26 cellular contexts compared by ENCODE assay signal in the genomic region with DNA sequence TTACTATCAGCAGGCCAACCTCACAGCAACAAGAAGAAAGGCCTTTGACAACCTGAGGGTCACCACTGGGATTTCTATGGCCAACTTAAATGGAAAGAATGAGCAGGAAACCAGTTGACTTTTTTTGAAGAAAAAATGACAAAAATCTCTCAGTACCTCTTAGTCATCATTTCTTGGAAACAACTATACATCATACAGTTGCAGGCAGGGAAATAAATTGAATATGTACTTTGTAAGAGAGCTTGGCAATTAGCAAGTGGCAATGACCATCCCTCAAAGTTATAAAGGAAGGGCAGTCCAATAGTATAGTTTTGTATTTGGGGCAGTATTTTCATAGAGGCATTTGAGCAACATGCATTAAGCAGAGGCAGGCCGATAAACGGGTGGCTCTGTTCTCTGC.
"Had no signal": no experiment of that assay in that cellular context is flagged by ENCODE, and none has a peak within 500 bp of the region (broad histone marks: within the 10 kb centered on the region; RNA-seq: fewer than 3 reads in every experiment).

No MANE protein-coding gene starts in this region.

- H3K27ac ChIP-seq: brain microvascular endothelial cell, gastroesophageal sphincter, hepatocyte, parathyroid adenoma, psoas muscle, stomach, thyroid gland, upper lobe of right lung had no signal

- H3K4me1 ChIP-seq: parathyroid adenoma, psoas muscle, stomach, thyroid gland, upper lobe of right lung had no signal

- H3K9me3 ChIP-seq: gastroesophageal sphincter, psoas muscle, thyroid gland, upper lobe of right lung had no signal

- DNase-seq: activated CD4-positive, alpha-beta memory T cell treated with anti-CD3 and anti-CD28 coated beads, Interleukin-2, amount 10 ng/mL, durations not matched to agents 7 days and 5 days; activated CD4-positive, alpha-beta T cell treated with anti-CD3 and anti-CD28 coated beads for 1 hour; activated CD4-positive, alpha-beta T cell treated with anti-CD3 and anti-CD28 coated beads, Interleukin-2, amount 10 ng/mL, durations not matched to agents 7 days and 5 days; activated CD8-positive, alpha-beta memory T cell treated with anti-CD3 and anti-CD28 coated beads, Interleukin-2, amount 10 ng/mL, durations not matched to agents 7 days and 5 days; activated effector memory CD4-positive, alpha-beta T cell treated with anti-CD3 and anti-CD28 coated beads, Interleukin-2, amount 50 U/mL, for 16 hours; activated naive CD4-positive, alpha-beta T cell treated with anti-CD3 and anti-CD28 coated beads for 36 hours; activated naive CD8-positive, alpha-beta T cell treated with anti-CD3 and anti-CD28 coated beads, Interleukin-2, amount 10 ng/mL, durations not matched to agents 7 days and 5 days; amniotic stem cell; brain microvascular endothelial cell; caudate nucleus; endodermal cell; kidney; left colon; naive B cell; nephron progenitor cell; psoas muscle; stimulated activated CD4-positive, alpha-beta T cell treated with anti-CD3 and anti-CD28 coated beads, Interleukin-15, amount 100 ng/mL, for 24 hours; stimulated activated CD4-positive, alpha-beta T cell treated with anti-CD3 and anti-CD28 coated beads, Interleukin-2, amount 100 ng/mL, for 24 hours; stimulated activated naive B cell treated with anti-CD40 and anti-IgM and Interleukin-4, amounts not matched to agents 10 μg/mL and 1 μg/mL and 100 μg/mL, for 72 hours; stomach; T-helper 1 cell; thyroid gland; upper lobe of right lung had no signal

- H3K27me3 ChIP-seq: brain microvascular endothelial cell, gastroesophageal sphincter, hepatocyte, thyroid gland, upper lobe of right lung had no signal

- H3K4me3 ChIP-seq: gastroesophageal sphincter, hepatocyte, psoas muscle, stomach, thyroid gland, upper lobe of right lung had no signal

- H3K36me3 ChIP-seq: brain microvascular endothelial cell, gastroesophageal sphincter, stomach, thyroid gland, upper lobe of right lung had no signal
